ENCODE assay signal across 28 cellular contexts in the genomic region with DNA sequence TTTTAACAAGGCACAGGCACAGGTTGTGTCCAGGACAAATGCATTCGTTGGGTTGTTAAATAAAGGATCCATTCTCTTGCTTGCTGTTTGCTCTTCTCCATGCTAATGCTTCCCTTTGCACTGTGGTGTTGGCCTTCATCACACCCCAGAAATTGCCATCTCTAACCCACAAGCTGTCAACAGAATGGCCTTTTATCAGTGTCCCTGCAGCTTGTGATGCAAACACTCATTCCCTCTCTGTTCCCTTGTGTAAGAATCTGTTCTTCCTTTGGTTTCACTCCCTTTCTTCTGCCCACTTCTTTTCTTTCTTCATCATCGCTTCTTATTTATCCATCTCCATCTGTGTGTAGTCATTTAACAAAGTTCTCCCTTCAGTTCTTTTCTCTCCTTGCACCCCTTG.
DNase-seq lines count a peak whose midpoint lies in the region; ATAC-seq, FAIRE-seq and TF ChIP-seq lines count a peak whose summit lies in the region.
"Had no signal": no experiment of that assay in that cellular context is flagged by ENCODE, and none has a peak within 500 bp of the region (broad histone marks: within the 10 kb centered on the region; RNA-seq: fewer than 3 reads in every experiment).

No MANE protein-coding gene starts in this region.

- no peak for TF ChIP-seq CTCF in K562 (IDR thresholded peaks at IDR 0.05 in 2 of 3, conservative IDR thresholded peaks at IDR 0.05 in 1 of 3; ENCODE audit: insufficient read depth in 2 of 3, low read depth in 1 of 3, low read length in 3 of 3)

- FAIRE-seq in K562 (lab: Jason Lieb, UNC): no peak
- FAIRE-seq: GM12891, H1 had no signal

- TF ChIP-seq RAD21 in K562 (CRISPR knock-in tag; conservative IDR thresholded peaks at IDR 0.05 in 1 of 2, IDR thresholded peaks at IDR 0.05 in 1 of 2): no peak

- H3K4me2 ChIP-seq in K562 (ENCODE audit: insufficient read depth, low read length): no peak overlapping the region
- H3K4me2 ChIP-seq: PC-9 had no signal

- TF ChIP-seq EP300 in K562 (IDR thresholded peaks at IDR 0.05; ENCODE audit: low read length): no peak

- no peak overlapping the region for H2AFZ ChIP-seq in K562 (ENCODE audit: low read depth, low read length)
- H2AFZ ChIP-seq: PC-9 had no signal

- POLR2A ChIA-PET in K562 (lab: Yijun Ruan, JAX): interaction anchor here (0.7 kb wide), 1 partner anchor 9 kb away, joined by 4 read pairs; no protein-coding TSS in a partner anchor

- 4% methylated on average over 2 of the region's 2 CpGs for WGBS in K562 (ENCODE audit: insufficient coverage, low coverage, missing lambda C conversion rate)

- H3K27me3 ChIP-seq in K562 (ENCODE audit: control insufficient read depth in 2 of 2, insufficient read depth in 2 of 2, low read length in 2 of 2) (peaks cover 4% of the 10 kb centered on the region in 2 experiments; a peak in 3 of 5 replicates), layer of hippocampus (ENCODE audit: control insufficient read depth, insufficient read depth, low read length) (no peaks in the 10 kb centered on the region)
- H3K27me3 ChIP-seq: BE2C, SJCRH30 had no signal

- no peak for TF ChIP-seq POLR2A in K562 (conservative IDR thresholded peaks at IDR 0.05)

- H3K9ac ChIP-seq in K562 (ENCODE audit: insufficient read depth in 1 of 2, low read depth in 2 of 2, low read length in 2 of 2): no peak overlapping the region

- no peaks in the 10 kb centered on the region for H3K9me3 ChIP-seq in K562 (replicated peaks; ENCODE audit: control insufficient read depth, insufficient read depth, low read depth, low read length)
- H3K9me3 ChIP-seq: BE2C, SJCRH30 had no signal

- DNase-seq in Ammon's horn (ENCODE audit: low spot score) (peak; percentile 66), K562 (ENCODE audit: extremely low read depth in 1 of 4, low spot score in 3 of 4) (no peak), substantia nigra (lab: John Stamatoyannopoulos, UW) (peak in 1 of 49 donors; percentile 28)
- no peak for DNase-seq in activated CD8-positive, alpha-beta memory T cell treated with anti-CD3 and anti-CD28 coated beads, Interleukin-2, amount 50 U/mL, for 48 hours
- DNase-seq: BE2C; CD8-positive, alpha-beta memory T cell; DMS 273 treated with DMSO at 0.1 percent for 48 hours; DMS79; EL; GDM1; HCEC 1CT; Kasumi-1; MV-4-11; NCI-H1105; NCI-H1436 treated with DMSO at 0.1 percent for 48 hours; NCI-H187 treated with DMSO at 0.1 percent for 48 hours; NCI-H2171 treated with DMSO at 0.1 percent for 48 hours; NCI-H524; PC-9; SJCRH30 had no signal

- CTCF ChIA-PET in K562 (lab: Yijun Ruan, JAX; ENCODE audit: low intra/inter-chr PET ratio): no interaction called here

- ATAC-seq in K562 (no peak), HG03159 (IDR thresholded peaks at IDR 0.05; ENCODE audit: unreplicated experiment) (no peak), HG03439 (IDR thresholded peaks at IDR 0.05; ENCODE audit: unreplicated experiment) (no peak)
- ATAC-seq: Right ventricle myocardium inferior had no signal

- H3K4me3 ChIP-seq in K562: no peak overlapping the region
- H3K4me3 ChIP-seq: PC-9, SJCRH30 had no signal

- H3K9me1 ChIP-seq in K562 (ENCODE audit: control insufficient read depth, insufficient read depth, low read length): no peaks in the 10 kb centered on the region

- in situ Hi-C loops in K562 (cut with MboI): no loop called here

- intact Hi-C loops in K562 (cut with micrococcal nuclease): no loop called here

- no peaks in the 10 kb centered on the region for H3K79me2 ChIP-seq in K562 (ENCODE audit: control insufficient read depth, insufficient read depth, low read length)

- H3K4me1 ChIP-seq in K562 (replicated peaks in 1 of 2; ENCODE audit: control insufficient read depth in 2 of 2, insufficient read depth in 2 of 2, low read length in 2 of 2): no peaks in the 10 kb centered on the region
- H3K4me1 ChIP-seq: SJCRH30 had no signal

- H3K27ac ChIP-seq in K562 (ENCODE audit: extremely low read depth, low read depth, low read length): no peak overlapping the region
- H3K27ac ChIP-seq in layer of hippocampus (ENCODE audit: low read depth, low read length): peak overlapping the region; percentile 85
- H3K27ac ChIP-seq in substantia nigra (ENCODE audit: low read depth, low read length, poor library complexity, severe bottlenecking): peak overlapping the region; percentile 85
- H3K27ac ChIP-seq: 22Rv1, HL-60, PC-9, SJCRH30 had no signal

- BruUV-seq in K562 (replicated peaks; lab: Mats Ljungman, UMichigan): no TSS peak

- no peaks in the 10 kb centered on the region for H3K36me3 ChIP-seq in K562 (ENCODE audit: control insufficient read depth, insufficient read depth, low read length)
- H3K36me3 ChIP-seq: SJCRH30 had no signal

- no peaks in the 10 kb centered on the region for H4K20me1 ChIP-seq in K562 (replicated peaks; ENCODE audit: control insufficient read depth, insufficient read depth, low read length)

TF ChIP-seq in K562, 482 proteins besides CTCF, POLR2A, EP300 and RAD21:
- TF ChIP-seq CBFA2T3 (IDR thresholded peaks at IDR 0.05): peak; percentile 61
- peak; percentile 37; the same call in 1 of the 2 replicates for TF ChIP-seq ARID1B (IDR thresholded peaks at IDR 0.05)
- TF ChIP-seq MCM7 (IDR thresholded peaks at IDR 0.05): 0 out of 4 replicates have a peak, but pooled peaks of 1 of the 2 experiments have one; percentile 33
- TF ChIP-seq MCM2 (IDR thresholded peaks at IDR 0.05; ENCODE audit: low read depth): no peak
- 0 out of 2 replicates have a peak, but pooled peaks have one; percentile 27 for TF ChIP-seq TCF3 (CRISPR knock-in tag; IDR thresholded peaks at IDR 0.05)
- TF ChIP-seq KLF13 (tag; IDR thresholded peaks at IDR 0.05; ENCODE audit: borderline replicate concordance, low read depth): no peak
- TF ChIP-seq, protein P1, sequence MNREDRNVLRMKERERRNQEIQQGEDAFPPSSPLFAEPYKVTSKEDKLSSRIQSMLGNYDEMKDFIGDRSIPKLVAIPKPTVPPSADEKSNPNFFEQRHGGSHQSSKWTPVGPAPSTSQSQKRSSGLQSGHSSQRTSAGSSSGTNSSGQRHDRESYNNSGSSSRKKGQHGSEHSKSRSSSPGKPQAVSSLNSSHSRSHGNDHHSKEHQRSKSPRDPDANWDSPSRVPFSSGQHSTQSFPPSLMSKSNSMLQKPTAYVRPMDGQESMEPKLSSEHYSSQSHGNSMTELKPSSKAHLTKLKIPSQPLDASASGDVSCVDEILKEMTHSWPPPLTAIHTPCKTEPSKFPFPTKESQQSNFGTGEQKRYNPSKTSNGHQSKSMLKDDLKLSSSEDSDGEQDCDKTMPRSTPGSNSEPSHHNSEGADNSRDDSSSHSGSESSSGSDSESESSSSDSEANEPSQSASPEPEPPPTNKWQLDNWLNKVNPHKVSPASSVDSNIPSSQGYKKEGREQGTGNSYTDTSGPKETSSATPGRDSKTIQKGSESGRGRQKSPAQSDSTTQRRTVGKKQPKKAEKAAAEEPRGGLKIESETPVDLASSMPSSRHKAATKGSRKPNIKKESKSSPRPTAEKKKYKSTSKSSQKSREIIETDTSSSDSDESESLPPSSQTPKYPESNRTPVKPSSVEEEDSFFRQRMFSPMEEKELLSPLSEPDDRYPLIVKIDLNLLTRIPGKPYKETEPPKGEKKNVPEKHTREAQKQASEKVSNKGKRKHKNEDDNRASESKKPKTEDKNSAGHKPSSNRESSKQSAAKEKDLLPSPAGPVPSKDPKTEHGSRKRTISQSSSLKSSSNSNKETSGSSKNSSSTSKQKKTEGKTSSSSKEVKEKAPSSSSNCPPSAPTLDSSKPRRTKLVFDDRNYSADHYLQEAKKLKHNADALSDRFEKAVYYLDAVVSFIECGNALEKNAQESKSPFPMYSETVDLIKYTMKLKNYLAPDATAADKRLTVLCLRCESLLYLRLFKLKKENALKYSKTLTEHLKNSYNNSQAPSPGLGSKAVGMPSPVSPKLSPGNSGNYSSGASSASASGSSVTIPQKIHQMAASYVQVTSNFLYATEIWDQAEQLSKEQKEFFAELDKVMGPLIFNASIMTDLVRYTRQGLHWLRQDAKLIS (CRISPR knock-in tag; IDR thresholded peaks at IDR 0.05): no peak
- TF ChIP-seq, protein P2, sequence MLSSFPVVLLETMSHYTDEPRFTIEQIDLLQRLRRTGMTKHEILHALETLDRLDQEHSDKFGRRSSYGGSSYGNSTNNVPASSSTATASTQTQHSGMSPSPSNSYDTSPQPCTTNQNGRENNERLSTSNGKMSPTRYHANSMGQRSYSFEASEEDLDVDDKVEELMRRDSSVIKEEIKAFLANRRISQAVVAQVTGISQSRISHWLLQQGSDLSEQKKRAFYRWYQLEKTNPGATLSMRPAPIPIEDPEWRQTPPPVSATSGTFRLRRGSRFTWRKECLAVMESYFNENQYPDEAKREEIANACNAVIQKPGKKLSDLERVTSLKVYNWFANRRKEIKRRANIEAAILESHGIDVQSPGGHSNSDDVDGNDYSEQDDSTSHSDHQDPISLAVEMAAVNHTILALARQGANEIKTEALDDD (IDR thresholded peaks at IDR 0.05): no peak
